Comparison of ENCODE assay signal across 8 cellular contexts in genomic region chr12:130281157-130281799, GRCh38.
A peak's percentile ranks its signal among the peaks of the same experiment; 100 is the strongest.
DNase-seq lines count a peak whose midpoint lies in the region; ATAC-seq, FAIRE-seq and TF ChIP-seq lines count a peak whose summit lies in the region.

No MANE protein-coding gene starts in this region.

- H3K4me3 Mint-ChIP-seq in activated naive CD4-positive, alpha-beta T cell treated with anti-CD3 and anti-CD28 coated beads, Interleukin-2, amount 10 ng/mL, durations not matched to agents 7 days and 5 days, result no peak overlapping the region

- peaks cover 9% of the 10 kb centered on the region for H3K27me3 Mint-ChIP-seq in activated naive CD4-positive, alpha-beta T cell treated with anti-CD3 and anti-CD28 coated beads, Interleukin-2, amount 10 ng/mL, durations not matched to agents 7 days and 5 days

- H3K27ac Mint-ChIP-seq in activated naive CD4-positive, alpha-beta T cell treated with anti-CD3 and anti-CD28 coated beads, Interleukin-2, amount 10 ng/mL, durations not matched to agents 7 days and 5 days, result no peak overlapping the region

- FAIRE-seq in RCC 7860 (lab: Jason Lieb, UNC), result no peak

- CTCF ChIA-PET in activated naive CD4-positive, alpha-beta T cell treated with anti-CD3 and anti-CD28 coated beads, Interleukin-2, amount 10 ng/mL, durations not matched to agents 7 days and 5 days (lab: Charles Lee), result interaction anchor here (0.5 to 2.4 kb wide), 15 partner anchors 9 to 1509 kb away, joined by 3 to 9 read pairs (median 4); no protein-coding TSS in a partner anchor

- H3K4me3 ChIP-seq in HFF-Myc (replicated peaks; ENCODE audit: low read depth, low read length), result no peak overlapping the region

- H3K36me3 Mint-ChIP-seq in activated naive CD4-positive, alpha-beta T cell treated with anti-CD3 and anti-CD28 coated beads, Interleukin-2, amount 10 ng/mL, durations not matched to agents 7 days and 5 days, result no peaks in the 10 kb centered on the region

- DNase-seq in AG09319 (ENCODE audit: extremely low read depth, low read depth) (no peak), HFF-Myc (ENCODE audit: extremely low read depth, low read depth) (no peak), iris pigment epithelial cell (ENCODE audit: low read depth) (peak; percentile 12), RCC 7860 (ENCODE audit: low spot score) (no peak), NCI-H345 treated with DMSO at 0.1 percent for 48 hours (lab: John Stamatoyannopoulos, UW; ENCODE audit: unreplicated experiment) (no peak)
- DNase-seq in activated naive CD4-positive, alpha-beta T cell treated with anti-CD3 and anti-CD28 coated beads, Interleukin-2, amount 10 ng/mL, durations not matched to agents 7 days and 5 days, result peak; percentile 57
- peak in 2 of 3 donors; percentile 23 to 24 for DNase-seq in stimulated activated CD4-positive, alpha-beta T cell treated with anti-CD3 and anti-CD28 coated beads, TNF-alpha, amount 100 ng/mL, for 48 hours (ENCODE audit: low read depth in 3 of 3)

- TF ChIP-seq CTCF in AG09319 (IDR thresholded peaks at IDR 0.05; ENCODE audit: low read depth, low read length) (peak; percentile 36), HFF-Myc (IDR thresholded peaks at IDR 0.05; ENCODE audit: low read depth, low read length, missing control alignments) (peak; percentile 78)

- no peaks in the 10 kb centered on the region for H3K9me3 Mint-ChIP-seq in activated naive CD4-positive, alpha-beta T cell treated with anti-CD3 and anti-CD28 coated beads, Interleukin-2, amount 10 ng/mL, durations not matched to agents 7 days and 5 days

- peaks cover 18% of the 10 kb centered on the region for H3K4me1 Mint-ChIP-seq in activated naive CD4-positive, alpha-beta T cell treated with anti-CD3 and anti-CD28 coated beads, Interleukin-2, amount 10 ng/mL, durations not matched to agents 7 days and 5 days

- no peak for ATAC-seq in GM19324 (IDR thresholded peaks at IDR 0.05; ENCODE audit: low FRiP score, unreplicated experiment)

Comparison
In these comparisons a context has a peak if more than half of its experiments do, and no peak if none do; other contexts are left out.
1. DNase-seq: peak in activated naive CD4-positive, alpha-beta T cell treated with anti-CD3 and anti-CD28 coated beads, Interleukin-2, amount 10 ng/mL, durations not matched to agents 7 days and 5 days (single experiment), iris pigment epithelial cell (single experiment) and stimulated activated CD4-positive, alpha-beta T cell treated with anti-CD3 and anti-CD28 coated beads, TNF-alpha, amount 100 ng/mL, for 48 hours (2 of 3); none in AG09319 (single experiment), HFF-Myc (single experiment), RCC 7860 (single experiment) and NCI-H345 treated with DMSO at 0.1 percent for 48 hours (single experiment).